ENCODE assay signal across 15 cellular contexts in genomic region chr14:68584786-68585185, GRCh38.
DNase-seq lines count a peak whose midpoint lies in the region; ATAC-seq, FAIRE-seq and TF ChIP-seq lines count a peak whose summit lies in the region.
"Had no signal": no experiment of that assay in that cellular context is flagged by ENCODE, and none has a peak within 500 bp of the region (broad histone marks: within the 10 kb centered on the region; RNA-seq: fewer than 3 reads in every experiment).

No MANE protein-coding gene starts in this region.

- peak; percentile 67 for DNase-seq in DMS79 (lab: John Stamatoyannopoulos, UW)
- DNase-seq in RWPE2 (ENCODE audit: low spot score), result no peak
- DNase-seq in left ventricle myocardium superior, result no peak
- no peak for DNase-seq in sigmoid colon
- DNase-seq in activated naive CD4-positive, alpha-beta T cell treated with anti-CD3 and anti-CD28 coated beads, Interleukin-2, amount 50 U/mL, for 72 hours (ENCODE audit: low spot score in 2 of 2), result no peak
- no peak for DNase-seq in NCI-H446 treated with DMSO at 0.1 percent for 48 hours (lab: John Stamatoyannopoulos, UW)
- no peak for DNase-seq in GM12892 (ENCODE audit: insufficient read length)
- DNase-seq in brain microvascular endothelial cell, result no peak
- DNase-seq: activated naive CD4-positive, alpha-beta T cell treated with anti-CD3 and anti-CD28 coated beads for 36 hours; activated T-cell treated with anti-CD3 and anti-CD28 coated beads for 4 hours; COR-L47; GOT3; NCI-H1417 treated with DMSO at 0.1 percent for 48 hours; NCI-H526 had no signal

- H3K4me1 ChIP-seq in RWPE2 (ENCODE audit: insufficient read depth, poor library complexity, severe bottlenecking), result peaks cover 13% of the 10 kb centered on the region
- peaks cover 0 to 49% (median 46%) of the 10 kb centered on the region in 4 donors for H3K4me1 ChIP-seq in sigmoid colon

- TF ChIP-seq POLR2A in sigmoid colon (IDR thresholded peaks at IDR 0.05), result no peak
- TF ChIP-seq POLR2A in GM12892 (IDR thresholded peaks at IDR 0.05; ENCODE audit: low read depth, low read length), result no peak

- H3K27ac ChIP-seq in RWPE2 (ENCODE audit: poor library complexity, severe bottlenecking) (peak overlapping the region; percentile 26), sigmoid colon (peak overlapping the region; percentile 64 to 92 (median 89)), brain microvascular endothelial cell (no peak overlapping the region)

- H3K36me3 ChIP-seq in RWPE2 (ENCODE audit: low read depth) (no peaks in the 10 kb centered on the region), sigmoid colon (no peaks in the 10 kb centered on the region), brain microvascular endothelial cell (replicated peaks) (no peaks in the 10 kb centered on the region)

- no peak overlapping the region for H3K27ac Mint-ChIP-seq in activated naive CD4-positive, alpha-beta T cell treated with anti-CD3 and anti-CD28 coated beads, Interleukin-2, amount 50 U/mL, for 72 hours
- H3K27ac Mint-ChIP-seq: activated naive CD4-positive, alpha-beta T cell treated with anti-CD3 and anti-CD28 coated beads for 36 hours had no signal

- no peaks in the 10 kb centered on the region for H3K36me3 Mint-ChIP-seq in activated naive CD4-positive, alpha-beta T cell treated with anti-CD3 and anti-CD28 coated beads, Interleukin-2, amount 50 U/mL, for 72 hours

- WGBS in sigmoid colon, 2 donors, result 93 to 95% methylated on average over 4 of the region's 4 CpGs

- H3K27me3 ChIP-seq in RWPE2 (ENCODE audit: insufficient read depth, poor library complexity, severe bottlenecking) (no peaks in the 10 kb centered on the region), sigmoid colon (no peaks in the 10 kb centered on the region), brain microvascular endothelial cell (replicated peaks) (no peaks in the 10 kb centered on the region)

- H3K9me3 Mint-ChIP-seq in activated naive CD4-positive, alpha-beta T cell treated with anti-CD3 and anti-CD28 coated beads, Interleukin-2, amount 50 U/mL, for 72 hours, result peaks cover 0 to 12% of the 10 kb centered on the region in 2 donors
- H3K9me3 Mint-ChIP-seq: activated naive CD4-positive, alpha-beta T cell treated with anti-CD3 and anti-CD28 coated beads for 36 hours had no signal

- no peak for TF ChIP-seq EP300 in sigmoid colon (IDR thresholded peaks at IDR 0.05)

- no peaks in the 10 kb centered on the region for H3K9me3 ChIP-seq in RWPE2 (ENCODE audit: severe bottlenecking)
- H3K9me3 ChIP-seq in sigmoid colon, result no peaks in the 10 kb centered on the region

- ATAC-seq in RWPE2 (ENCODE audit: low read depth) (no peak), left ventricle myocardium superior (peak; percentile 58)
- ATAC-seq in activated naive CD4-positive, alpha-beta T cell treated with anti-CD3 and anti-CD28 coated beads, Interleukin-2, amount 50 U/mL, for 72 hours, result no peak
- ATAC-seq: GM12878 had no signal

- in situ Hi-C loops in brain microvascular endothelial cell (cut with HindIII; ENCODE audit: low pct_ligation_motif_present, low sequenced_read_pairs), result no loop called here

- FAIRE-seq in GM12892 (lab: Jason Lieb, UNC), result no peak
- FAIRE-seq: GM12878 had no signal

- intact Hi-C loops in left ventricle myocardium superior (cut with micrococcal nuclease) (no loop called here), sigmoid colon (cut with DNase I) (loop anchor here (5.0 kb wide), 3 partner anchors 197 to 442 kb away; no protein-coding TSS in a partner anchor)

- TF ChIP-seq CTCF in RWPE2 (IDR thresholded peaks at IDR 0.05; ENCODE audit: poor library complexity, severe bottlenecking), result no peak
- TF ChIP-seq CTCF in sigmoid colon (IDR thresholded peaks at IDR 0.05), result no peak
- TF ChIP-seq CTCF in brain microvascular endothelial cell (IDR thresholded peaks at IDR 0.05; ENCODE audit: low read depth, low read length, missing control alignments), result no peak

- no peak overlapping the region for H3K4me3 ChIP-seq in RWPE2 (ENCODE audit: severe bottlenecking)
- no peak overlapping the region for H3K4me3 ChIP-seq in sigmoid colon
- H3K4me3 ChIP-seq in brain microvascular endothelial cell (ENCODE audit: low read depth, low read length), result no peak overlapping the region
- H3K4me3 ChIP-seq: GM12878 had no signal
